ENCODE assay signal across 9 cellular contexts in the genomic region with DNA sequence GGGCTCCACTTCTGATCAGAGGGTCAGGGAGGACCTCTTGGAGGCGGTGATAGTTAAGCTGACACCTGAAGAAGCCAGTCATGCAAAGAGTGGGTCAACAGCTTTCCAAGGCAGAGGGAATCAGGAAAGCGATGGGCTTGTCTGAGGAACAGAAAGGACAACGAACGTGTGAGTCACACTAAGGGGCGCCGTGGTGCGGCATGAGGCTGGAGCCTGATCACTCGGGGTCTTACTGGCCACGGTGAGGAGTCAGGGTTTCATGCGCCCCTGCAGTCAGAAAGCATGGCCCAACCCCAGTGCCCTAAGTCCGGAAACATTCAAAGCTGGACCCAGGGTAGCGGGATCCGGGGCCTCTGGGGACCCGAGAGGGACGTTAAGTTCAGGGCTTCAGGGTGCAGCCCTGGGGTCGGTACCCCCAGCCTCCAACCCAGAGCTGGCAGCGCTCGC. TPM values are rescaled to one million over a fixed set of nuclear protein-coding genes. Genes with fewer than 3 reads are reported as not detected.
DNase-seq lines count a peak whose midpoint lies in the region; ATAC-seq and TF ChIP-seq lines count a peak whose summit lies in the region.
"Had no signal": no experiment of that assay in that cellular context is flagged by ENCODE, and none has a peak within 500 bp of the region (broad histone marks: within the 10 kb centered on the region; RNA-seq: fewer than 3 reads in every experiment).

No MANE protein-coding gene starts in this region.

- POLR2A ChIA-PET in BJ (lab: Charles Lee): no interaction called here

- peak overlapping the region; percentile 43 for H3K9ac ChIP-seq in iPS-18a (ENCODE audit: low read length)

- no peak overlapping the region for H3K27ac ChIP-seq in iPS-18a (ENCODE audit: low read length)

- H3K4me3 Mint-ChIP-seq in stimulated activated naive B cell treated with anti-CD40 and anti-IgM and Interleukin-4, amounts not matched to agents 10 μg/mL and 1 μg/mL and 100 μg/mL, for 72 hours: peak overlapping the region; percentile 89 to 90

- CTCF ChIA-PET in BJ (lab: Yijun Ruan, JAX): interaction anchor here (0.7 to 1.8 kb wide), 3 partner anchors 15 to 26 kb away, joined by 3 to 6 read pairs (median 3); no protein-coding TSS in a partner anchor

- in situ Hi-C loops in HAP-1 (cut with MboI; ENCODE audit: low sequenced_read_pairs): no loop called here
- in situ Hi-C loops in GM13977 (cut with MboI; ENCODE audit: low pct_unique_long_range_greater_than_20kb, low sequenced_read_pairs, unreplicated experiment): loop anchor here (25.0 kb wide), 1 partner anchor 239 kb away; no protein-coding TSS in a partner anchor

- H3K9me3 ChIP-seq in HAP-1 (no peaks in the 10 kb centered on the region), iPS-18a (ENCODE audit: control insufficient read depth, low read depth, low read length) (no peaks in the 10 kb centered on the region)

- peak in 1 of 2 donors; percentile 59 for ATAC-seq in stimulated activated naive B cell treated with anti-CD40 and anti-IgM and Interleukin-4, amounts not matched to agents 10 μg/mL and 1 μg/mL and 100 μg/mL, for 72 hours (replicated peaks)

- peak overlapping the region; percentile 58 for H3K4me3 ChIP-seq in BJ (ENCODE audit: low read depth, low read length)
- H3K4me3 ChIP-seq in HAP-1: peak overlapping the region; percentile 51
- peak overlapping the region; percentile 83 for H3K4me3 ChIP-seq in iPS-18a (ENCODE audit: low read length)
- H3K4me3 ChIP-seq: lung had no signal

- no peaks in the 10 kb centered on the region for H3K36me3 ChIP-seq in BJ (ENCODE audit: control insufficient read depth, insufficient read depth, low read length)
- no peaks in the 10 kb centered on the region for H3K36me3 ChIP-seq in HAP-1 (replicated peaks)
- H3K36me3 ChIP-seq in iPS-18a (ENCODE audit: control insufficient read depth, low read depth, low read length): no peaks in the 10 kb centered on the region

- H3K4me1 ChIP-seq in HAP-1 (peaks cover 3% of the 10 kb centered on the region; the same call in 1 of the 2 replicates), iPS-18a (ENCODE audit: control insufficient read depth, low read depth, low read length) (peaks cover 11% of the 10 kb centered on the region)

- peaks cover 6% of the 10 kb centered on the region; the same call in 1 of the 2 replicates for H3K27me3 ChIP-seq in BJ (ENCODE audit: control insufficient read depth, insufficient read depth, low read length)
- peaks cover 9% of the 10 kb centered on the region for H3K27me3 ChIP-seq in HAP-1 (ENCODE audit: low read depth)
- H3K27me3 ChIP-seq in iPS-18a (ENCODE audit: control insufficient read depth, insufficient read depth, low read length): peaks cover 37% of the 10 kb centered on the region

- H3K27ac Mint-ChIP-seq in stimulated activated naive B cell treated with anti-CD40 and anti-IgM and Interleukin-4, amounts not matched to agents 10 μg/mL and 1 μg/mL and 100 μg/mL, for 72 hours: peak overlapping the region; percentile 83

- peaks cover 6 to 17% of the 10 kb centered on the region in 2 donors for H3K4me1 Mint-ChIP-seq in stimulated activated naive B cell treated with anti-CD40 and anti-IgM and Interleukin-4, amounts not matched to agents 10 μg/mL and 1 μg/mL and 100 μg/mL, for 72 hours

- DNase-seq in BJ (ENCODE audit: low read depth) (no peak), HAP-1 (ENCODE audit: low spot score in 2 of 2) (peak; percentile 3 to 45), RKO (ENCODE audit: low spot score) (no peak), GM13977 (ENCODE audit: low spot score) (no peak), DMS153 treated with DMSO at 0.1 percent for 48 hours (lab: John Stamatoyannopoulos, UW; ENCODE audit: unreplicated experiment) (no peak)
- peak; percentile 64 for DNase-seq in activated CD8-positive, alpha-beta memory T cell treated with anti-CD3 and anti-CD28 coated beads, Interleukin-2, amount 50 U/mL, for 48 hours
- no peak for DNase-seq in stimulated activated naive B cell treated with anti-CD40 and anti-IgM and Interleukin-4, amounts not matched to agents 10 μg/mL and 1 μg/mL and 100 μg/mL, for 72 hours

- peaks cover 0 to 1% of the 10 kb centered on the region in 2 donors for H3K36me3 Mint-ChIP-seq in stimulated activated naive B cell treated with anti-CD40 and anti-IgM and Interleukin-4, amounts not matched to agents 10 μg/mL and 1 μg/mL and 100 μg/mL, for 72 hours

- H3K27me3 Mint-ChIP-seq in stimulated activated naive B cell treated with anti-CD40 and anti-IgM and Interleukin-4, amounts not matched to agents 10 μg/mL and 1 μg/mL and 100 μg/mL, for 72 hours: peaks cover 46 to 53% of the 10 kb centered on the region in 2 donors

- peaks cover 0 to 2% of the 10 kb centered on the region in 2 donors for H3K9me3 Mint-ChIP-seq in stimulated activated naive B cell treated with anti-CD40 and anti-IgM and Interleukin-4, amounts not matched to agents 10 μg/mL and 1 μg/mL and 100 μg/mL, for 72 hours

- no peak for TF ChIP-seq CTCF in BJ (IDR thresholded peaks at IDR 0.05; ENCODE audit: insufficient read depth, low read depth, low read length)
- no peak for TF ChIP-seq CTCF in GM13977 (IDR thresholded peaks at IDR 0.05; ENCODE audit: extremely low read depth, insufficient read depth, missing control alignments)

RNA-seq across cellular contexts. Expression of gene SLC32A1, which starts 50.5 kb away (rescaled TPM):
- polyA plus RNA-seq in BJ (2011; rRNA removed): not detected in 2 replicates
- polyA minus RNA-seq in BJ (2011; rRNA and poly(A)+ RNA removed): not detected in 2 replicates
- polyA plus RNA-seq: lung had no signal

Comparison
In these comparisons a context has a peak if more than half of its experiments do, and no peak if none do; other contexts are left out.
1. DNase-seq: peak in HAP-1 (2 of 2) and activated CD8-positive, alpha-beta memory T cell treated with anti-CD3 and anti-CD28 coated beads, Interleukin-2, amount 50 U/mL, for 48 hours (single experiment); none in BJ (single experiment), stimulated activated naive B cell treated with anti-CD40 and anti-IgM and Interleukin-4, amounts not matched to agents 10 μg/mL and 1 μg/mL and 100 μg/mL, for 72 hours (single experiment), RKO (single experiment), GM13977 (single experiment) and DMS153 treated with DMSO at 0.1 percent for 48 hours (single experiment).
2. Peak in every context shown above with its lines, with median percentiles within 50 percentile points of each other: H3K4me3 ChIP-seq.